In genomic region chr4:40149960-40150385, GRCh38 we compare ENCODE assay signal across 8 cellular contexts. TPM values are rescaled to one million over a fixed set of nuclear protein-coding genes. Genes with fewer than 3 reads are reported as not detected.
DNase-seq lines count a peak whose midpoint lies in the region; ATAC-seq, FAIRE-seq and TF ChIP-seq lines count a peak whose summit lies in the region.

No MANE protein-coding gene starts in this region.

- no peaks in the 10 kb centered on the region for H3K27me3 Mint-ChIP-seq in astrocyte (ENCODE audit: low read depth, unreplicated experiment)

- DNase-seq in DMS 273 treated with DMSO at 0.1 percent for 48 hours (lab: John Stamatoyannopoulos, UW), result peak; percentile 10
- DNase-seq in H7, result peak; percentile 60
- peak; percentile 59 for DNase-seq in NCI-H2029 treated with DMSO at 0.1 percent for 48 hours (lab: John Stamatoyannopoulos, UW)
- peak; percentile 62 for DNase-seq in T1000 (lab: John Stamatoyannopoulos, UW)
- DNase-seq in astrocyte (ENCODE audit: low read depth), result peak; percentile 22
- peak; percentile 23 for DNase-seq in iPS DF 19.7 (ENCODE audit: low read depth, low spot score)
- DNase-seq in stimulated activated CD4-positive, alpha-beta T cell treated with anti-CD3 and anti-CD28 coated beads, Interleukin-15, amount 100 ng/mL, for 24 hours, result peak; percentile 73

- no peak for ATAC-seq in HG03159 (IDR thresholded peaks at IDR 0.05; ENCODE audit: unreplicated experiment)

- H3K4me3 Mint-ChIP-seq in astrocyte (ENCODE audit: unreplicated experiment), result no peak overlapping the region

- H3K4me2 ChIP-seq in astrocyte (ENCODE audit: low read length), result no peak overlapping the region

- H2AFZ ChIP-seq in astrocyte (ENCODE audit: low read depth, low read length), result no peak overlapping the region

- H3K4me1 ChIP-seq in astrocyte (ENCODE audit: insufficient read depth, low read length), result no peaks in the 10 kb centered on the region

- peak; percentile 77 for TF ChIP-seq CTCF in astrocyte (IDR thresholded peaks at IDR 0.05; ENCODE audit: insufficient read depth, low read depth, low read length)

- H4K20me1 ChIP-seq in astrocyte (ENCODE audit: insufficient read depth, low read length), result no peaks in the 10 kb centered on the region

- H3K36me3 Mint-ChIP-seq in astrocyte (ENCODE audit: low read depth, unreplicated experiment), result peaks cover 20% of the 10 kb centered on the region

- H3K9ac ChIP-seq in astrocyte (ENCODE audit: low read length), result no peak overlapping the region

- no peak overlapping the region for H3K4me3 ChIP-seq in H7 (ENCODE audit: insufficient read depth, low read depth, low read length)
- no peak overlapping the region for H3K4me3 ChIP-seq in astrocyte (ENCODE audit: insufficient read depth, low read depth, low read length)

- peaks cover 3% of the 10 kb centered on the region for H3K9me3 Mint-ChIP-seq in astrocyte (ENCODE audit: unreplicated experiment)

- no peaks in the 10 kb centered on the region for H3K4me1 Mint-ChIP-seq in astrocyte (ENCODE audit: low read depth, unreplicated experiment)

- H3K9me3 ChIP-seq in astrocyte (ENCODE audit: insufficient read depth, low read depth, low read length), result no peaks in the 10 kb centered on the region

- FAIRE-seq in astrocyte (lab: Jason Lieb, UNC), result peak; percentile 83

- H3K27me3 ChIP-seq in H7 (ENCODE audit: control insufficient read depth, insufficient read depth, low read length), result no peaks in the 10 kb centered on the region
- H3K27me3 ChIP-seq in astrocyte (ENCODE audit: insufficient read depth, low read length), result no peaks in the 10 kb centered on the region

- H3K27ac ChIP-seq in astrocyte (ENCODE audit: low read depth, low read length), result no peak overlapping the region

- H3K36me3 ChIP-seq in H7 (replicated peaks; ENCODE audit: control insufficient read depth, insufficient read depth, low read length) (no peaks in the 10 kb centered on the region; the same call in none of the 2 replicates), astrocyte (ENCODE audit: insufficient read depth, low read length) (no peaks in the 10 kb centered on the region)

- no peak overlapping the region for H3K27ac Mint-ChIP-seq in astrocyte (ENCODE audit: unreplicated experiment)

- H3K79me2 ChIP-seq in astrocyte (ENCODE audit: insufficient read depth, low read length), result no peaks in the 10 kb centered on the region

RNA-seq across cellular contexts. Expression of gene RHOH, which starts 46.9 kb away (rescaled TPM):
- total RNA-seq in H7 (2014; rRNA removed; shearing (Covaris generic)), result 1.4 and 2.1 TPM in 2 replicates
- total RNA-seq in astrocyte, result not detected in 2 replicates

Comparison
In these comparisons a context has a peak if more than half of its experiments do, and no peak if none do; other contexts are left out.
1. DNase-seq: peak in every context shown above with its lines; median percentile 73 in stimulated activated CD4-positive, alpha-beta T cell treated with anti-CD3 and anti-CD28 coated beads, Interleukin-15, amount 100 ng/mL, for 24 hours; 62 in T1000; 60 in H7; 59 in NCI-H2029 treated with DMSO at 0.1 percent for 48 hours; 23 in iPS DF 19.7; 22 in astrocyte; 10 in DMS 273 treated with DMSO at 0.1 percent for 48 hours.